8 cellular contexts compared by ENCODE assay signal in the genomic region with DNA sequence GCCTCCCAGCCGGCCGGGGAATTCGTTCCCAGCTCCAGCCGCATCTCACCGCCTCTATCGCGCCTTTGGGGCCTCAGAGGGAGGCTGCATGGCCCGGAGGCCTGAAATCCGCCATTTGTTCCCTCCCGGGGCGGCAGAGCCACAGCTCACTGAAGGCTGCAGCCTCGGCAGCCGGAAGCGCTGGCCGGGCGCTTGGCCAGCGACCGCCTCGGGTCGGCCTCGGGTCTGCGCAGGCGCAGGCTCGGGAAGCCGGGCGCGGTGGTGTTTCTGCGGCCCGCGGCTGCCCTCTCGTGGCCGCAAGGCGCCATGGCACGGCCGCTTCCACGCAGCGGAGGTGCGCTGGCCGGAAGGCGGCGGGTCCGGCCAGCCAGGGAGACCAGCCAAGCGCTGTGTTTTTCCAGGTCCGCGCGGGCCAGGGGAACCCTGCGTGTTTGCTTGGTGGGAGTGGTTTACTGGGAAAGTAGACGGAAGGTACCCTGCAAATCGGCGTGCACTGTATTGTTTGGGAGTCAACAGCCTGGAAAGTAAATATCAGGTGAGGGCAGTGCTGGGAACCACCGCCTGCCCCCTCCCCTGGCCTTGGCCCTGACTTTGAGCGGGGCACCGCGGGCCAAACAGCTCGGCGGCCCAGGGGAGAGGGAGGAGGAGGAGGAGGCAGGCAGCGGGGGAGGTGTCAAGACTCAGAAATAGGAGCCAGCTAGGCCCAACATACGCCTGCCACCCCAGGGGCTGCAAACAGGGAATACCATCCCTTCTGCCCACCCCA. TPM values are rescaled to one million over a fixed set of nuclear protein-coding genes. Genes with fewer than 3 reads are reported as not detected.
DNase-seq lines count a peak whose midpoint lies in the region; ATAC-seq and TF ChIP-seq lines count a peak whose summit lies in the region.

No MANE protein-coding gene starts in this region.

- no peak overlapping the region for H4K91ac ChIP-seq in neuronal stem cell (ENCODE audit: low read depth, low read length, poor library complexity)

- H2BK15ac ChIP-seq in neuronal stem cell (ENCODE audit: low read length) = no peak overlapping the region

- peak overlapping the region; percentile 74 for H3K23ac ChIP-seq in neuronal stem cell (ENCODE audit: low read depth, low read length, poor library complexity)

- H2AK5ac ChIP-seq in neuronal stem cell (ENCODE audit: low read depth, low read length) = peak overlapping the region; percentile 28

- peak overlapping the region; percentile 99 for H2AFZ ChIP-seq in neuronal stem cell (ENCODE audit: low read length)

- no peak overlapping the region for H3K4ac ChIP-seq in neuronal stem cell (ENCODE audit: low read length)

- H4K8ac ChIP-seq in neuronal stem cell (ENCODE audit: low read depth, low read length) = no peak overlapping the region

- H3K36me3 ChIP-seq in ES-I3 (ENCODE audit: insufficient read depth, low read length) = no peaks in the 10 kb centered on the region
- H3K36me3 ChIP-seq in neuronal stem cell (replicated peaks in 1 of 2; ENCODE audit: control insufficient read depth in 2 of 2, insufficient read depth in 2 of 2, low read length in 2 of 2) = no peaks in the 10 kb centered on the region
- H3K36me3 ChIP-seq in subcutaneous abdominal adipose tissue (ENCODE audit: control insufficient read depth in 5 of 5, insufficient read depth in 5 of 5, low read length in 5 of 5) = no peaks in the 10 kb centered on the region

- H3K27ac ChIP-seq in foreskin keratinocyte (no peak overlapping the region), neuronal stem cell (replicated peaks; ENCODE audit: low read length) (no peak overlapping the region), subcutaneous abdominal adipose tissue (ENCODE audit: low read depth, low read length) (peak overlapping the region; percentile 90)

- no CpG with 5 or more reads among the region's 58 CpGs for WGBS in neuronal stem cell (ENCODE audit: extremely low coverage in 2 of 2, insufficient read length in 2 of 2, insufficient replicate concordance in 1 of 2), 2 donors

- H3K14ac ChIP-seq in neuronal stem cell (ENCODE audit: low read length) = peak overlapping the region; percentile 79

- no peaks in the 10 kb centered on the region; the same call in 1 of the 2 replicates for H3K4me1 ChIP-seq in ES-I3 (ENCODE audit: insufficient read depth, low read length)
- peaks cover 19% of the 10 kb centered on the region for H3K4me1 ChIP-seq in foreskin keratinocyte
- H3K4me1 ChIP-seq in neuronal stem cell (ENCODE audit: control insufficient read depth in 2 of 2, insufficient read depth in 1 of 2, low read depth in 1 of 2, low read length in 2 of 2) = peaks cover 0 to 3% of the 10 kb centered on the region in 2 donors
- H3K4me1 ChIP-seq in subcutaneous abdominal adipose tissue (ENCODE audit: control insufficient read depth in 5 of 5, insufficient read depth in 5 of 5, low read length in 5 of 5) = peaks cover 9 to 62% (median 52%) of the 10 kb centered on the region in 5 donors

- DNase-seq in GOT3 (lab: John Stamatoyannopoulos, UW) (peak; percentile 77), SHP77 treated with DMSO at 0.1 percent for 48 hours (lab: John Stamatoyannopoulos, UW) (peak; percentile 37), foreskin keratinocyte (peak; percentile 32 to 62), neuronal stem cell (ENCODE audit: low spot score) (peak; percentile 89)
- peak; percentile 46 to 81 (median 68) for DNase-seq in activated naive CD4-positive, alpha-beta T cell (lab: John Stamatoyannopoulos, UW)

- no peak overlapping the region for H2BK120ac ChIP-seq in neuronal stem cell (ENCODE audit: low read depth, low read length)

- H3K9ac ChIP-seq in ES-I3 (ENCODE audit: low read depth, low read length) (peak overlapping the region; percentile 54), neuronal stem cell (ENCODE audit: low read depth, low read length, poor library complexity) (peak overlapping the region; percentile 89), subcutaneous abdominal adipose tissue (ENCODE audit: low read length in 5 of 5) (peak overlapping the region in 4 of 5 donors; percentile 47 to 81 (median 70))

- no peak overlapping the region for H2BK12ac ChIP-seq in neuronal stem cell (ENCODE audit: low read length)

- peak overlapping the region; percentile 81 for H3K4me2 ChIP-seq in neuronal stem cell (ENCODE audit: insufficient read depth, low read length, poor library complexity, severe bottlenecking)

- no peaks in the 10 kb centered on the region for H3K79me1 ChIP-seq in neuronal stem cell (ENCODE audit: low read depth, low read length)

- H3K9me3 ChIP-seq in ES-I3 (ENCODE audit: control insufficient read depth, insufficient read depth, low read length) (no peaks in the 10 kb centered on the region), neuronal stem cell (replicated peaks in 1 of 2; ENCODE audit: control insufficient read depth in 2 of 2, insufficient read depth in 1 of 2, low read depth in 1 of 2, low read length in 2 of 2) (peaks cover 0 to 3% of the 10 kb centered on the region in 2 donors), subcutaneous abdominal adipose tissue (ENCODE audit: control insufficient read depth in 5 of 5, low read length in 5 of 5) (no peaks in the 10 kb centered on the region)

- peak overlapping the region; percentile 98 for H3K18ac ChIP-seq in neuronal stem cell (ENCODE audit: low read length)

- ATAC-seq in foreskin keratinocyte = peak; percentile 61

- H2BK5ac ChIP-seq in neuronal stem cell (ENCODE audit: low read length) = no peak overlapping the region

- H3K4me3 ChIP-seq in neuronal stem cell (ENCODE audit: low read length in 2 of 2) = peak overlapping the region; percentile 43 to 80
- peak overlapping the region; percentile 61 to 75 (median 66) for H3K4me3 ChIP-seq in subcutaneous abdominal adipose tissue (ENCODE audit: low read depth in 1 of 5, low read length in 5 of 5)

- peaks cover 1% of the 10 kb centered on the region for H3K27me3 ChIP-seq in foreskin keratinocyte
- H3K27me3 ChIP-seq in neuronal stem cell (ENCODE audit: control insufficient read depth in 3 of 3, insufficient read depth in 3 of 3, low read depth in 1 of 3, low read length in 3 of 3) = peaks cover 11 to 51% (median 49%) of the 10 kb centered on the region in 3 experiments
- no peaks in the 10 kb centered on the region for H3K27me3 ChIP-seq in subcutaneous abdominal adipose tissue (ENCODE audit: control insufficient read depth in 5 of 5, insufficient read depth in 4 of 5, low read length in 5 of 5)

- TF ChIP-seq CTCF in LNCAP (IDR thresholded peaks at IDR 0.05) (peak; percentile 100), foreskin keratinocyte (conservative IDR thresholded peaks at IDR 0.05) (peak; percentile 100)

RNA-seq across cellular contexts. Expression of gene CD34, which starts 52.7 kb away (rescaled TPM):
- total RNA-seq in foreskin keratinocyte = under 0.01 and 0.03 TPM in 2 replicates
- 0.07 and 0.09 TPM in 2 replicates for polyA plus RNA-seq in foreskin keratinocyte
- polyA plus RNA-seq in neuronal stem cell (2013, experiment 1 of 2) = 0.45 TPM
- 0.43 TPM for polyA plus RNA-seq in neuronal stem cell (2013, experiment 2 of 2)

Comparison
In these comparisons a context has a peak if more than half of its experiments do, and no peak if none do; other contexts are left out.
1. DNase-seq: peak in every context shown above with its lines; median percentile 89 in neuronal stem cell; 77 in GOT3; 68 in activated naive CD4-positive, alpha-beta T cell; 47 in foreskin keratinocyte; 37 in SHP77 treated with DMSO at 0.1 percent for 48 hours.